2 cellular contexts compared by ENCODE assay signal in genomic region chr13:30845297-30846214, GRCh38.
TF ChIP-seq lines count a peak whose summit lies in the region.

No MANE protein-coding gene starts in this region.

TF ChIP-seq in GM23338, 12 proteins besides CTCF, POLR2A, EP300 and RAD21 (continued from another document):
- TF ChIP-seq ETS1 (IDR thresholded peaks at IDR 0.05) (no peak), REST (IDR thresholded peaks at IDR 0.05; ENCODE audit: unreplicated experiment) (no peak), STAT1 (IDR thresholded peaks at IDR 0.05; ENCODE audit: unreplicated experiment) (no peak), JUNB (IDR thresholded peaks at IDR 0.05; ENCODE audit: unreplicated experiment) (no peak), EZH2 (IDR thresholded peaks at IDR 0.05; ENCODE audit: low read depth, unreplicated experiment) (no peak), NANOG (IDR thresholded peaks at IDR 0.05; ENCODE audit: borderline replicate concordance) (no peak)
- TF ChIP-seq, protein P1, sequence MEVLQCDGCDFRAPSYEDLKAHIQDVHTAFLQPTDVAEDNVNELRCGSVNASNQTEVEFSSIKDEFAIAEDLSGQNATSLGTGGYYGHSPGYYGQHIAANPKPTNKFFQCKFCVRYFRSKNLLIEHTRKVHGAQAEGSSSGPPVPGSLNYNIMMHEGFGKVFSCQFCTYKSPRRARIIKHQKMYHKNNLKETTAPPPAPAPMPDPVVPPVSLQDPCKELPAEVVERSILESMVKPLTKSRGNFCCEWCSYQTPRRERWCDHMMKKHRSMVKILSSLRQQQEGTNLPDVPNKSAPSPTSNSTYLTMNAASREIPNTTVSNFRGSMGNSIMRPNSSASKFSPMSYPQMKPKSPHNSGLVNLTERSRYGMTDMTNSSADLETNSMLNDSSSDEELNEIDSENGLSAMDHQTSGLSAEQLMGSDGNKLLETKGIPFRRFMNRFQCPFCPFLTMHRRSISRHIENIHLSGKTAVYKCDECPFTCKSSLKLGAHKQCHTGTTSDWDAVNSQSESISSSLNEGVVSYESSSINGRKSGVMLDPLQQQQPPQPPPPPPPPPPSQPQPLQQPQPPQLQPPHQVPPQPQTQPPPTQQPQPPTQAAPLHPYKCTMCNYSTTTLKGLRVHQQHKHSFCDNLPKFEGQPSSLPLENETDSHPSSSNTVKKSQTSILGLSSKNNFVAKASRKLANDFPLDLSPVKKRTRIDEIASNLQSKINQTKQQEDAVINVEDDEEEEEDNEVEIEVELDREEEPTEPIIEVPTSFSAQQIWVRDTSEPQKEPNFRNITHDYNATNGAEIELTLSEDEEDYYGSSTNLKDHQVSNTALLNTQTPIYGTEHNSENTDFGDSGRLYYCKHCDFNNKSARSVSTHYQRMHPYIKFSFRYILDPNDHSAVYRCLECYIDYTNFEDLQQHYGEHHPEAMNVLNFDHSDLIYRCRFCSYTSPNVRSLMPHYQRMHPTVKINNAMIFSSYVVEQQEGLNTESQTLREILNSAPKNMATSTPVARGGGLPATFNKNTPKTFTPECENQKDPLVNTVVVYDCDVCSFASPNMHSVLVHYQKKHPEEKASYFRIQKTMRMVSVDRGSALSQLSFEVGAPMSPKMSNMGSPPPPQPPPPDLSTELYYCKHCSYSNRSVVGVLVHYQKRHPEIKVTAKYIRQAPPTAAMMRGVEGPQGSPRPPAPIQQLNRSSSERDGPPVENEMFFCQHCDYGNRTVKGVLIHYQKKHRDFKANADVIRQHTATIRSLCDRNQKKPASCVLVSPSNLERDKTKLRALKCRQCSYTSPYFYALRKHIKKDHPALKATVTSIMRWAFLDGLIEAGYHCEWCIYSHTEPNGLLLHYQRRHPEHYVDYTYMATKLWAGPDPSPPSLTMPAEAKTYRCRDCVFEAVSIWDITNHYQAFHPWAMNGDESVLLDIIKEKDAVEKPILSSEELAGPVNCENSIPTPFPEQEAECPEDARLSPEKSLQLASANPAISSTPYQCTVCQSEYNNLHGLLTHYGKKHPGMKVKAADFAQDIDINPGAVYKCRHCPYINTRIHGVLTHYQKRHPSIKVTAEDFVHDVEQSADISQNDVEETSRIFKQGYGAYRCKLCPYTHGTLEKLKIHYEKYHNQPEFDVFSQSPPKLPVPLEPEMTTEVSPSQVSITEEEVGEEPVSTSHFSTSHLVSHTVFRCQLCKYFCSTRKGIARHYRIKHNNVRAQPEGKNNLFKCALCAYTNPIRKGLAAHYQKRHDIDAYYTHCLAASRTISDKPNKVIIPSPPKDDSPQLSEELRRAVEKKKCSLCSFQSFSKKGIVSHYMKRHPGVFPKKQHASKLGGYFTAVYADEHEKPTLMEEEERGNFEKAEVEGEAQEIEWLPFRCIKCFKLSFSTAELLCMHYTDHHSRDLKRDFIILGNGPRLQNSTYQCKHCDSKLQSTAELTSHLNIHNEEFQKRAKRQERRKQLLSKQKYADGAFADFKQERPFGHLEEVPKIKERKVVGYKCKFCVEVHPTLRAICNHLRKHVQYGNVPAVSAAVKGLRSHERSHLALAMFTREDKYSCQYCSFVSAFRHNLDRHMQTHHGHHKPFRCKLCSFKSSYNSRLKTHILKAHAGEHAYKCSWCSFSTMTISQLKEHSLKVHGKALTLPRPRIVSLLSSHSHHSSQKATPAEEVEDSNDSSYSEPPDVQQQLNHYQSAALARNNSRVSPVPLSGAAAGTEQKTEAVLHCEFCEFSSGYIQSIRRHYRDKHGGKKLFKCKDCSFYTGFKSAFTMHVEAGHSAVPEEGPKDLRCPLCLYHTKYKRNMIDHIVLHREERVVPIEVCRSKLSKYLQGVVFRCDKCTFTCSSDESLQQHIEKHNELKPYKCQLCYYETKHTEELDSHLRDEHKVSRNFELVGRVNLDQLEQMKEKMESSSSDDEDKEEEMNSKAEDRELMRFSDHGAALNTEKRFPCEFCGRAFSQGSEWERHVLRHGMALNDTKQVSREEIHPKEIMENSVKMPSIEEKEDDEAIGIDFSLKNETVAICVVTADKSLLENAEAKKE (CRISPR knock-in tag; IDR thresholded peaks at IDR 0.05) = no peak

TF ChIP-seq in HepG2, 621 proteins besides CTCF, POLR2A, EP300 and RAD21 (continued from another document and continues in another):
- TF ChIP-seq ZNF276 (CRISPR knock-in tag; IDR thresholded peaks at IDR 0.05; ENCODE audit: low read depth) (no peak), ZNF589 (CRISPR knock-in tag; conservative IDR thresholded peaks at IDR 0.05) (no peak), ZNF552 (CRISPR knock-in tag; IDR thresholded peaks at IDR 0.05; ENCODE audit: borderline replicate concordance) (no peak), IKZF1 (IDR thresholded peaks at IDR 0.05) (no peak), ZFP36 (IDR thresholded peaks at IDR 0.05; ENCODE audit: borderline replicate concordance, low read depth, low read length, partially characterized antibody) (no peak), ZNF546 (CRISPR knock-in tag; conservative IDR thresholded peaks at IDR 0.05) (no peak), ZNF468 (CRISPR knock-in tag; IDR thresholded peaks at IDR 0.05) (no peak), DNMT3B (CRISPR knock-in tag; conservative IDR thresholded peaks at IDR 0.05) (no peak), BRCA1 (CRISPR knock-in tag; IDR thresholded peaks at IDR 0.05) (no peak), KDM2A (CRISPR knock-in tag; IDR thresholded peaks at IDR 0.05; ENCODE audit: borderline replicate concordance, low read depth) (no peak), ZNF709 (CRISPR knock-in tag; IDR thresholded peaks at IDR 0.05) (no peak), ZFY (CRISPR knock-in tag; IDR thresholded peaks at IDR 0.05) (no peak), ZNF878 (CRISPR knock-in tag; IDR thresholded peaks at IDR 0.05) (no peak), ZNF350 (CRISPR knock-in tag; IDR thresholded peaks at IDR 0.05; ENCODE audit: borderline replicate concordance, low read depth) (peak; percentile 74; the same call in 1 of the 2 replicates), ZNF782 (CRISPR knock-in tag; IDR thresholded peaks at IDR 0.05; ENCODE audit: borderline replicate concordance) (no peak), ZNF136 (CRISPR knock-in tag; IDR thresholded peaks at IDR 0.05; ENCODE audit: low read depth) (no peak), ZKSCAN1 (IDR thresholded peaks at IDR 0.05; ENCODE audit: low read length) (peak; percentile 87), HINFP (CRISPR knock-in tag; IDR thresholded peaks at IDR 0.05; ENCODE audit: low read depth) (no peak), CC2D1A (CRISPR knock-in tag; IDR thresholded peaks at IDR 0.05) (no peak), HOXA5 (CRISPR knock-in tag; IDR thresholded peaks at IDR 0.05) (peak; percentile 38; the same call in 1 of the 2 replicates), MLLT10 (CRISPR knock-in tag; IDR thresholded peaks at IDR 0.05) (no peak), ZSCAN22 (CRISPR knock-in tag; IDR thresholded peaks at IDR 0.05) (no peak), ZFAT (CRISPR knock-in tag; conservative IDR thresholded peaks at IDR 0.05) (no peak), MATR3 (CRISPR knock-in tag; IDR thresholded peaks at IDR 0.05) (no peak), U2AF1 (optimal IDR thresholded peaks at IDR 0.05; ENCODE audit: low read depth, low read length) (no peak), ZSCAN12 (CRISPR knock-in tag; IDR thresholded peaks at IDR 0.05) (no peak), ZNF605 (CRISPR knock-in tag; IDR thresholded peaks at IDR 0.05) (peak; percentile 48; the same call in 1 of the 2 replicates), EHMT2 (IDR thresholded peaks at IDR 0.05; ENCODE audit: borderline replicate concordance, low read depth, low read length) (no peak), NCOA5 (CRISPR knock-in tag; IDR thresholded peaks at IDR 0.05) (no peak), MEIS2 (CRISPR knock-in tag; IDR thresholded peaks at IDR 0.05) (0 out of 2 replicates have a peak, but pooled peaks have one; percentile 42), ZNF841 (CRISPR knock-in tag; IDR thresholded peaks at IDR 0.05; ENCODE audit: borderline replicate concordance) (no peak), MAF1 (CRISPR knock-in tag; IDR thresholded peaks at IDR 0.05; ENCODE audit: borderline replicate concordance) (no peak), MBNL3 (CRISPR knock-in tag; conservative IDR thresholded peaks at IDR 0.05) (no peak), DNMT1 (CRISPR knock-in tag; IDR thresholded peaks at IDR 0.05) (no peak), KMT2A (CRISPR knock-in tag; IDR thresholded peaks at IDR 0.05) (no peak), STAT5B (CRISPR knock-in tag; IDR thresholded peaks at IDR 0.05) (no peak), CCAR2 (optimal IDR thresholded peaks at IDR 0.05; ENCODE audit: low read depth, low read length) (no peak), KDM5A (IDR thresholded peaks at IDR 0.05; ENCODE audit: borderline replicate concordance, low read length) (no peak), REXO4 (CRISPR knock-in tag; IDR thresholded peaks at IDR 0.05; ENCODE audit: borderline replicate concordance) (no peak), MEIS1 (CRISPR knock-in tag; IDR thresholded peaks at IDR 0.05; ENCODE audit: borderline replicate concordance) (no peak), ZNF777 (CRISPR knock-in tag; IDR thresholded peaks at IDR 0.05) (peak; percentile 54; the same call in 1 of the 2 replicates), HNF4G (IDR thresholded peaks at IDR 0.05; ENCODE audit: borderline replicate concordance, low read depth, low read length) (peak; percentile 46), HNF4G (CRISPR knock-in tag; IDR thresholded peaks at IDR 0.05; ENCODE audit: borderline replicate concordance, low read depth) (no peak), ZNF773 (CRISPR knock-in tag; IDR thresholded peaks at IDR 0.05; ENCODE audit: borderline replicate concordance) (no peak), SMAD9 (CRISPR knock-in tag; IDR thresholded peaks at IDR 0.05) (no peak), ZNF614 (CRISPR knock-in tag; IDR thresholded peaks at IDR 0.05; ENCODE audit: borderline replicate concordance) (0 out of 2 replicates have a peak, but pooled peaks have one; percentile 26), RBM39 (IDR thresholded peaks at IDR 0.05; ENCODE audit: low read depth, low read length, poor library complexity, severe bottlenecking) (no peak), HOXA3 (CRISPR knock-in tag; IDR thresholded peaks at IDR 0.05) (peak; percentile 55), ZSCAN20 (CRISPR knock-in tag; IDR thresholded peaks at IDR 0.05; ENCODE audit: borderline replicate concordance) (no peak), ZNF567 (CRISPR knock-in tag; IDR thresholded peaks at IDR 0.05; ENCODE audit: borderline replicate concordance) (no peak)
- TF ChIP-seq, protein P2, sequence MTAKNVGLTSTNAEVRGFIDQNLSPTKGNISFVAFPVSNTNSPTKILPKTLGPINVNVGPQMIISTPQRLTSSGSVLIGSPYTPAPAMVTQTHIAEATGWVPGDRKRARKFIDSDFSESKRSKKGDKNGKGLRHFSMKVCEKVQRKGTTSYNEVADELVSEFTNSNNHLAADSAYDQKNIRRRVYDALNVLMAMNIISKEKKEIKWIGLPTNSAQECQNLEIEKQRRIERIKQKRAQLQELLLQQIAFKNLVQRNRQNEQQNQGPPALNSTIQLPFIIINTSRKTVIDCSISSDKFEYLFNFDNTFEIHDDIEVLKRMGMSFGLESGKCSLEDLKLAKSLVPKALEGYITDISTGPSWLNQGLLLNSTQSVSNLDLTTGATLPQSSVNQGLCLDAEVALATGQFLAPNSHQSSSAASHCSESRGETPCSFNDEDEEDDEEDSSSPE (CRISPR knock-in tag; IDR thresholded peaks at IDR 0.05) = no peak; the same call in 1 of the 2 replicates
- TF ChIP-seq, protein P3, sequence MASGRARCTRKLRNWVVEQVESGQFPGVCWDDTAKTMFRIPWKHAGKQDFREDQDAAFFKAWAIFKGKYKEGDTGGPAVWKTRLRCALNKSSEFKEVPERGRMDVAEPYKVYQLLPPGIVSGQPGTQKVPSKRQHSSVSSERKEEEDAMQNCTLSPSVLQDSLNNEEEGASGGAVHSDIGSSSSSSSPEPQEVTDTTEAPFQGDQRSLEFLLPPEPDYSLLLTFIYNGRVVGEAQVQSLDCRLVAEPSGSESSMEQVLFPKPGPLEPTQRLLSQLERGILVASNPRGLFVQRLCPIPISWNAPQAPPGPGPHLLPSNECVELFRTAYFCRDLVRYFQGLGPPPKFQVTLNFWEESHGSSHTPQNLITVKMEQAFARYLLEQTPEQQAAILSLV (CRISPR knock-in tag; IDR thresholded peaks at IDR 0.05; ENCODE audit: borderline replicate concordance) = peak; percentile 88
- TF ChIP-seq, protein P4, sequence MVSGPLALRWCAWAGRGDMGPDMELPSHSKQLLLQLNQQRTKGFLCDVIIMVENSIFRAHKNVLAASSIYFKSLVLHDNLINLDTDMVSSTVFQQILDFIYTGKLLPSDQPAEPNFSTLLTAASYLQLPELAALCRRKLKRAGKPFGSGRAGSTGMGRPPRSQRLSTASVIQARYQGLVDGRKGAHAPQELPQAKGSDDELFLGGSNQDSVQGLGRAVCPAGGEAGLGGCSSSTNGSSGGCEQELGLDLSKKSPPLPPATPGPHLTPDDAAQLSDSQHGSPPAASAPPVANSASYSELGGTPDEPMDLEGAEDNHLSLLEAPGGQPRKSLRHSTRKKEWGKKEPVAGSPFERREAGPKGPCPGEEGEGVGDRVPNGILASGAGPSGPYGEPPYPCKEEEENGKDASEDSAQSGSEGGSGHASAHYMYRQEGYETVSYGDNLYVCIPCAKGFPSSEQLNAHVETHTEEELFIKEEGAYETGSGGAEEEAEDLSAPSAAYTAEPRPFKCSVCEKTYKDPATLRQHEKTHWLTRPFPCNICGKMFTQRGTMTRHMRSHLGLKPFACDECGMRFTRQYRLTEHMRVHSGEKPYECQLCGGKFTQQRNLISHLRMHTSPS (CRISPR knock-in tag; IDR thresholded peaks at IDR 0.05; ENCODE audit: low read depth) = peak; percentile 20; the same call in 1 of the 2 replicates
